In the genomic region with DNA sequence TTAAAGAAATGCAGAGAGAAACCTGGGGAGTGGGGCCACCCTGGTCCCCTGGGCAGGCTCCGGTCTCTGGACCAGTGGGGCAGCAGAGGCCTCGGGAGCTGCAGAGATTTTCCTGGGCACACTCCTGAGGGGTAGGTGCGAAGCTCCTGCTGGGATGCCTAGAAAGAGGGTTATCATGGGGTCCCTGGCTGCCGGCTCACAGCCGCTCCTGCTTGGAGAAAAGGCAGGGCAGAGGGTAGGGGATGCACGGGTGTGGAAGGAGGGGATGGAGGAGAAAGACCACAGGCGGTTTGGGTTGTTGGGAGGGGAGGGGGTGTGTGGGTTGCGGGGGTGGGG, we compare ENCODE assay signal across 25 cellular contexts.
DNase-seq lines count a peak whose midpoint lies in the region; ATAC-seq and TF ChIP-seq lines count a peak whose summit lies in the region.
"Had no signal": no experiment of that assay in that cellular context is flagged by ENCODE, and none has a peak within 500 bp of the region (broad histone marks: within the 10 kb centered on the region; RNA-seq: fewer than 3 reads in every experiment).

No MANE protein-coding gene starts in this region.

- peaks cover 50% of the 10 kb centered on the region for H3K27me3 ChIP-seq in RWPE2 (ENCODE audit: insufficient read depth, poor library complexity, severe bottlenecking)
- peaks cover 47% of the 10 kb centered on the region for H3K27me3 ChIP-seq in thoracic aorta (replicated peaks; ENCODE audit: insufficient read depth)
- peaks cover 3% of the 10 kb centered on the region; the same call in 1 of the 2 replicates for H3K27me3 ChIP-seq in MG63

- no peak overlapping the region for H3K27ac Mint-ChIP-seq in activated naive CD8-positive, alpha-beta T cell
- no peak overlapping the region for H3K27ac Mint-ChIP-seq in activated naive CD8-positive, alpha-beta T cell treated with anti-CD3 and anti-CD28 coated beads, Interleukin-2, amount 50 U/mL, for 24 hours
- H3K27ac Mint-ChIP-seq in glutamatergic neuron (ENCODE audit: unreplicated experiment): no peak overlapping the region
- H3K27ac Mint-ChIP-seq: immature natural killer cell had no signal

- H3K4me1 ChIP-seq in RWPE2 (ENCODE audit: insufficient read depth, poor library complexity, severe bottlenecking) (peaks cover 1% of the 10 kb centered on the region), thoracic aorta (ENCODE audit: control insufficient read depth in 1 of 2, low read depth in 2 of 2) (peaks cover 21 to 38% of the 10 kb centered on the region in 2 donors)

- H3K36me3 ChIP-seq in RWPE2 (ENCODE audit: low read depth) (no peaks in the 10 kb centered on the region), thoracic aorta (no peaks in the 10 kb centered on the region), MG63 (no peaks in the 10 kb centered on the region)
- H3K36me3 ChIP-seq: heart right ventricle, prostate gland, thyroid gland had no signal

- no peak overlapping the region for H3K4me3 ChIP-seq in RWPE2 (ENCODE audit: severe bottlenecking)
- peak overlapping the region; percentile 25 for H3K4me3 ChIP-seq in thoracic aorta
- no peak overlapping the region for H3K4me3 ChIP-seq in MG63
- H3K4me3 ChIP-seq: A549, prostate gland, thyroid gland had no signal

- H3K9me3 ChIP-seq in RWPE2 (ENCODE audit: severe bottlenecking) (no peaks in the 10 kb centered on the region), thoracic aorta (no peaks in the 10 kb centered on the region), MG63 (no peaks in the 10 kb centered on the region)
- H3K9me3 ChIP-seq: A549, heart right ventricle, prostate gland, thyroid gland had no signal

- peaks cover 38% of the 10 kb centered on the region for H3K27me3 Mint-ChIP-seq in activated naive CD8-positive, alpha-beta T cell
- peaks cover 72% of the 10 kb centered on the region for H3K27me3 Mint-ChIP-seq in activated naive CD8-positive, alpha-beta T cell treated with anti-CD3 and anti-CD28 coated beads, Interleukin-2, amount 50 U/mL, for 24 hours
- peaks cover 30% of the 10 kb centered on the region for H3K27me3 Mint-ChIP-seq in glutamatergic neuron (ENCODE audit: unreplicated experiment)

- TF ChIP-seq CTCF in RWPE2 (IDR thresholded peaks at IDR 0.05; ENCODE audit: poor library complexity, severe bottlenecking) (no peak), glutamatergic neuron (IDR thresholded peaks at IDR 0.05; ENCODE audit: partially characterized antibody, unreplicated experiment) (no peak), thoracic aorta (IDR thresholded peaks at IDR 0.05) (no peak)

- H3K27ac ChIP-seq in RWPE2 (ENCODE audit: poor library complexity, severe bottlenecking): no peak overlapping the region
- no peak overlapping the region for H3K27ac ChIP-seq in thoracic aorta
- H3K27ac ChIP-seq: A549, heart right ventricle, prostate gland, thyroid gland had no signal

- H3K9me3 Mint-ChIP-seq in activated naive CD8-positive, alpha-beta T cell (ENCODE audit: low read depth): no peaks in the 10 kb centered on the region
- H3K9me3 Mint-ChIP-seq in activated naive CD8-positive, alpha-beta T cell treated with anti-CD3 and anti-CD28 coated beads, Interleukin-2, amount 50 U/mL, for 24 hours: no peaks in the 10 kb centered on the region
- H3K9me3 Mint-ChIP-seq in glutamatergic neuron (ENCODE audit: unreplicated experiment): peaks cover 37% of the 10 kb centered on the region
- H3K9me3 Mint-ChIP-seq: immature natural killer cell; stimulated activated naive B cell treated with anti-CD40 and anti-IgM and Interleukin-4, amounts not matched to agents 10 μg/mL and 1 μg/mL and 100 μg/mL, for 72 hours had no signal

- DNase-seq in activated naive CD8-positive, alpha-beta T cell treated with anti-CD3 and anti-CD28 coated beads, Interleukin-2, amount 50 U/mL, for 24 hours: no peak
- DNase-seq in RWPE2 (ENCODE audit: low spot score) (peak; percentile 41), glutamatergic neuron (no peak), thoracic aorta (ENCODE audit: low spot score) (no peak), MG63 (no peak)
- DNase-seq: activated CD4-positive, alpha-beta T cell treated with anti-CD3 and anti-CD28 coated beads, Interleukin-2, amount 50 U/mL, for 48 hours; activated CD4-positive, CD25-positive, alpha-beta regulatory T cell; activated naive CD4-positive, alpha-beta T cell; aorta; caudate nucleus; EL; heart right ventricle; immature natural killer cell; NCI-H1048; NCI-H187 treated with DMSO at 0.1 percent for 48 hours; NCI-H748 treated with DMSO at 0.1 percent for 48 hours; stimulated activated naive B cell treated with anti-CD40 and anti-IgM and Interleukin-4, amounts not matched to agents 10 μg/mL and 1 μg/mL and 100 μg/mL, for 72 hours; thyroid gland had no signal

- no peak for ATAC-seq in activated naive CD8-positive, alpha-beta T cell treated with anti-CD3 and anti-CD28 coated beads, Interleukin-2, amount 50 U/mL, for 24 hours
- ATAC-seq in RWPE2 (ENCODE audit: low read depth) (no peak), thoracic aorta (ENCODE audit: insufficient number of reproducible peaks, low FRiP score, low read depth) (no peak), HG03280 (IDR thresholded peaks at IDR 0.05; ENCODE audit: unreplicated experiment) (no peak), GM21390 (IDR thresholded peaks at IDR 0.05; ENCODE audit: unreplicated experiment) (no peak)
- ATAC-seq: HCT116, Right ventricle myocardium inferior had no signal

- H3K4me3 Mint-ChIP-seq in activated naive CD8-positive, alpha-beta T cell: peak overlapping the region; percentile 68
- no peak overlapping the region for H3K4me3 Mint-ChIP-seq in activated naive CD8-positive, alpha-beta T cell treated with anti-CD3 and anti-CD28 coated beads, Interleukin-2, amount 50 U/mL, for 24 hours
- peak overlapping the region; percentile 71 for H3K4me3 Mint-ChIP-seq in glutamatergic neuron (ENCODE audit: unreplicated experiment)

- no peaks in the 10 kb centered on the region for H3K36me3 Mint-ChIP-seq in activated naive CD8-positive, alpha-beta T cell
- H3K36me3 Mint-ChIP-seq in activated naive CD8-positive, alpha-beta T cell treated with anti-CD3 and anti-CD28 coated beads, Interleukin-2, amount 50 U/mL, for 24 hours (ENCODE audit: low read depth): peaks cover 2% of the 10 kb centered on the region
- no peaks in the 10 kb centered on the region for H3K36me3 Mint-ChIP-seq in glutamatergic neuron (ENCODE audit: unreplicated experiment)
- H3K36me3 Mint-ChIP-seq: immature natural killer cell had no signal

- H3K4me1 Mint-ChIP-seq in activated naive CD8-positive, alpha-beta T cell (ENCODE audit: low read depth): peaks cover 35% of the 10 kb centered on the region
- H3K4me1 Mint-ChIP-seq in activated naive CD8-positive, alpha-beta T cell treated with anti-CD3 and anti-CD28 coated beads, Interleukin-2, amount 50 U/mL, for 24 hours: peaks cover 37% of the 10 kb centered on the region
- peaks cover 42% of the 10 kb centered on the region for H3K4me1 Mint-ChIP-seq in glutamatergic neuron (ENCODE audit: low read depth, unreplicated experiment)
